In the genomic region with DNA sequence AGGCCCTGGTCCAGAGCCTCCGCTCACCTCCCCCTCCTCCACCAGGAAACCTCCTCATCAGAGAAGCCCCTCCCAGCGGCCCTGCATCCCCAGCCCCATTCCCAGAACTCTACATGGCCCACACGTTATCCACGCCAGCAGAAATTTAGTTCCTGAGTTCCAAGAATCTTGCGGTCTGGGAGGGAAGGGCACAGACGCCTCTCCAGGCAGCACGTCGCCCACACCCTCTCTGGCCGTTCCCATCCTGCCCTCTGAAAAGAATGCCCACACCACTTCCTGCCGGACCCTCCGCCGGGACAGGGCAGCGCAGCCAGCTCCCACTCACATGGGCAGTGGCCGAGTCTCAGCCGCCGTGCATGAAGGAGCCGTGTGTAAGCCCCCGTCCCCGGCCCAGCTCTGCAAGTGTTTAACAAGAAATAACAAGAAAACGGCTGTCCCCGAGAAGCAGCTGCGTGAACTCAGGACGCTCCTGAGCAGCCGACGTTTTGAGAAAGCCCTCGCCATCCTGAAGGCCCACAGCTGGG, we compare ENCODE assay signal across 33 cellular contexts. TPM values are rescaled to one million over a fixed set of nuclear protein-coding genes. Genes with fewer than 3 reads are reported as not detected.
"Had no signal": no experiment of that assay in that cellular context is flagged by ENCODE, and none has a peak within 500 bp of the region (broad histone marks: within the 10 kb centered on the region; RNA-seq: fewer than 3 reads in every experiment).

No MANE protein-coding gene starts in this region.

- H3K36me3 ChIP-seq: adrenal gland, esophagus muscularis mucosa, gastrocnemius medialis, heart left ventricle, WERI-Rb-1 had no signal

- H3K27me3 ChIP-seq: body of pancreas had no signal

- DNase-seq: activated CD4-positive, alpha-beta T cell treated with anti-CD3 and anti-CD28 coated beads for 4 hours; activated CD4-positive, alpha-beta T cell treated with anti-CD3 and anti-CD28 coated beads, Interleukin-2, amount 10 ng/mL, durations not matched to agents 7 days and 5 days; activated CD4-positive, alpha-beta T cell treated with anti-CD3 and anti-CD28 coated beads, Interleukin-2, amount 50 U/mL, for 48 hours; activated CD4-positive, CD25-positive, alpha-beta regulatory T cell; activated CD4-positive, CD25-positive, alpha-beta regulatory T cell treated with anti-CD3 and anti-CD28 coated beads, Interleukin-2, amount 50 U/mL, for 72 hours; activated CD8-positive, alpha-beta memory T cell treated with anti-CD3 and anti-CD28 coated beads for 24 hours; activated CD8-positive, alpha-beta T cell treated with anti-CD3 and anti-CD28 coated beads for 36 hours; activated effector memory CD4-positive, alpha-beta T cell treated with anti-CD3 and anti-CD28 coated beads, Interleukin-2, amount 50 U/mL, for 16 hours; activated naive CD4-positive, alpha-beta T cell treated with anti-CD3 and anti-CD28 coated beads for 36 hours; activated naive CD8-positive, alpha-beta T cell treated with anti-CD3 and anti-CD28 coated beads for 36 hours; activated naive CD8-positive, alpha-beta T cell treated with anti-CD3 and anti-CD28 coated beads, Interleukin-2, amount 50 U/mL, for 24 hours; activated T-cell treated with anti-CD3 and anti-CD28 coated beads, Interleukin-2, amount 50 U/mL, for 48 hours; adrenal gland; amygdala; aorta; body of pancreas; cortex of kidney; dermis blood vessel endothelial cell; effector CD4-positive, alpha-beta T cell; effector memory CD8-positive, alpha-beta T cell; erythroblast; foreskin keratinocyte; gastrocnemius medialis; glutamatergic neuron; heart left ventricle; T-helper 1 cell; T-helper 17 cell; T1000; WERI-Rb-1 had no signal

- H3K4me3 ChIP-seq: adrenal gland, body of pancreas, esophagus muscularis mucosa, gastrocnemius medialis, heart left ventricle had no signal

- ATAC-seq: activated CD8-positive, alpha-beta T cell treated with anti-CD3 and anti-CD28 coated beads for 36 hours; activated naive CD8-positive, alpha-beta T cell treated with anti-CD3 and anti-CD28 coated beads, Interleukin-2, amount 50 U/mL, for 24 hours; body of pancreas; effector memory CD8-positive, alpha-beta T cell; foreskin keratinocyte; gastrocnemius medialis; heart left ventricle; T-helper 17 cell had no signal

- H3K27ac ChIP-seq: body of pancreas, esophagus muscularis mucosa, foreskin keratinocyte, gastrocnemius medialis, heart left ventricle, WERI-Rb-1 had no signal

- H3K4me1 ChIP-seq: adrenal gland, foreskin keratinocyte had no signal

- H3K9me3 ChIP-seq: gastrocnemius medialis had no signal

RNA-seq across cellular contexts. Expression of a gene that starts 17.3 kb away (rescaled TPM):
- total RNA-seq: activated CD4-positive, alpha-beta T cell treated with anti-CD3 and anti-CD28 coated beads, Interleukin-2, amount 10 ng/mL, durations not matched to agents 7 days and 5 days; activated CD8-positive, alpha-beta T cell treated with anti-CD3 and anti-CD28 coated beads for 36 hours; activated naive CD4-positive, alpha-beta T cell treated with anti-CD3 and anti-CD28 coated beads for 36 hours; activated naive CD8-positive, alpha-beta T cell treated with anti-CD3 and anti-CD28 coated beads for 36 hours; activated T-helper 1 cell treated with anti-CD3 and anti-CD28 coated beads, Interleukin-12 subunit alpha, Interleukin-12 subunit beta, Interleukin-2, Interleukin-4 antibody, amounts not matched to agents 30 ng/mL and 10 ng/mL and 1 ng/mL, durations not matched to agents 14 hours and 24 hours and 36 hours; activated T-helper 2 cell treated with anti-CD3 and anti-CD28 coated beads, Interferon-gamma antibody, Interleukin-2, Interleukin-4, amounts not matched to agents 10 μg/mL and 5 μg/mL and 100 μg/mL, durations not matched to agents 14 hours and 24 hours and 36 hours; aorta; chondrocyte; dermis blood vessel endothelial cell; foreskin keratinocyte; gastrocnemius medialis; T-helper 17 cell had no signal
- polyA plus RNA-seq: foreskin keratinocyte had no signal

RNA-seq across cellular contexts. Expression of a gene that starts 55.0 kb away (rescaled TPM):
- total RNA-seq: activated CD8-positive, alpha-beta T cell treated with anti-CD3 and anti-CD28 coated beads for 36 hours; activated naive CD4-positive, alpha-beta T cell treated with anti-CD3 and anti-CD28 coated beads for 36 hours; activated naive CD8-positive, alpha-beta T cell treated with anti-CD3 and anti-CD28 coated beads for 36 hours; dermis blood vessel endothelial cell had no signal
